24 cellular contexts compared by ENCODE assay signal in genomic region chr10:128781636-128782035, GRCh38.
DNase-seq lines count a peak whose midpoint lies in the region; ATAC-seq and TF ChIP-seq lines count a peak whose summit lies in the region.
"Had no signal": no experiment of that assay in that cellular context is flagged by ENCODE, and none has a peak within 500 bp of the region (broad histone marks: within the 10 kb centered on the region; RNA-seq: fewer than 3 reads in every experiment).

No MANE protein-coding gene starts in this region.

- H3K9me3 ChIP-seq in right atrium auricular region (no peaks in the 10 kb centered on the region), MG63 (no peaks in the 10 kb centered on the region)
- H3K9me3 ChIP-seq: Caco-2 had no signal

- no peaks in the 10 kb centered on the region for H3K36me3 Mint-ChIP-seq in natural killer cell treated with Interleukin-12 subunit alpha and Interleukin-12 subunit beta and Interleukin-15 and Interleukin-18, amount 100 ng/mL, for 72 hours
- H3K36me3 Mint-ChIP-seq in activated CD8-positive, alpha-beta T cell treated with anti-CD3 and anti-CD28 coated beads, Interleukin-2, amount 10 ng/mL, durations not matched to agents 7 days and 5 days (ENCODE audit: low read depth) = no peaks in the 10 kb centered on the region
- H3K36me3 Mint-ChIP-seq: CD8-positive, alpha-beta T cell had no signal

- no peak overlapping the region for H3K27ac ChIP-seq in right atrium auricular region
- H3K27ac ChIP-seq: C4-2B had no signal

- TF ChIP-seq CTCF in right atrium auricular region (IDR thresholded peaks at IDR 0.05) = no peak

- H3K36me3 ChIP-seq in right atrium auricular region = no peaks in the 10 kb centered on the region
- H3K36me3 ChIP-seq in MG63 = no peaks in the 10 kb centered on the region

- peaks cover 7 to 25% of the 10 kb centered on the region in 2 donors for H3K27me3 Mint-ChIP-seq in natural killer cell treated with Interleukin-12 subunit alpha and Interleukin-12 subunit beta and Interleukin-15 and Interleukin-18, amount 100 ng/mL, for 72 hours
- peaks cover 4% of the 10 kb centered on the region for H3K27me3 Mint-ChIP-seq in activated CD8-positive, alpha-beta T cell treated with anti-CD3 and anti-CD28 coated beads, Interleukin-2, amount 10 ng/mL, durations not matched to agents 7 days and 5 days (ENCODE audit: low read depth)

- H3K27ac Mint-ChIP-seq in natural killer cell treated with Interleukin-12 subunit alpha and Interleukin-12 subunit beta and Interleukin-15 and Interleukin-18, amount 100 ng/mL, for 72 hours = no peak overlapping the region
- H3K27ac Mint-ChIP-seq in activated CD8-positive, alpha-beta T cell treated with anti-CD3 and anti-CD28 coated beads, Interleukin-2, amount 10 ng/mL, durations not matched to agents 7 days and 5 days = no peak overlapping the region
- H3K27ac Mint-ChIP-seq: CD8-positive, alpha-beta T cell had no signal

- POLR2A ChIA-PET in activated CD8-positive, alpha-beta T cell treated with anti-CD3 and anti-CD28 coated beads, Interleukin-2, amount 10 ng/mL, durations not matched to agents 7 days and 5 days (lab: Charles Lee) = no interaction called here

- H3K4me3 ChIP-seq in right atrium auricular region = no peak overlapping the region
- no peak overlapping the region for H3K4me3 ChIP-seq in MG63

- DNase-seq in right atrium auricular region (ENCODE audit: low spot score) = peak; percentile 9
- DNase-seq in left cardiac atrium = no peak
- DNase-seq in NAMALWA (ENCODE audit: low spot score) = peak; percentile 3
- no peak for DNase-seq in natural killer cell treated with Interleukin-12 subunit alpha and Interleukin-12 subunit beta and Interleukin-15 and Interleukin-18, amount 100 ng/mL, for 72 hours (ENCODE audit: low spot score)
- no peak for DNase-seq in activated CD8-positive, alpha-beta T cell treated with anti-CD3 and anti-CD28 coated beads, Interleukin-2, amount 10 ng/mL, durations not matched to agents 7 days and 5 days
- DNase-seq in MG63 = no peak
- no peak for DNase-seq in stimulated activated CD4-positive, alpha-beta T cell treated with anti-CD3 and anti-CD28 coated beads, Interleukin-1b, Interleukin-23, amount 100 ng/mL, for 48 hours
- DNase-seq: Caco-2; CD8-positive, alpha-beta T cell; DMS79 treated with DMSO at 0.1 percent for 48 hours; H7; KBM-7; MM.1S; NCI-H1048; NCI-H1417; NCI-H1694 treated with DMSO at 0.1 percent for 48 hours; NCI-H2081; NCI-H446; NCI-H524 treated with DMSO at 0.1 percent for 48 hours; NCI-H774; SIG-M5; SK-N-SH; SW 1271 had no signal

- H3K4me1 ChIP-seq in right atrium auricular region = no peaks in the 10 kb centered on the region
- H3K4me1 ChIP-seq: Caco-2 had no signal

- intact Hi-C loops in left cardiac atrium (cut with DNase I) = no loop called here

- no peaks in the 10 kb centered on the region for H3K9me3 Mint-ChIP-seq in natural killer cell treated with Interleukin-12 subunit alpha and Interleukin-12 subunit beta and Interleukin-15 and Interleukin-18, amount 100 ng/mL, for 72 hours
- no peaks in the 10 kb centered on the region for H3K9me3 Mint-ChIP-seq in activated CD8-positive, alpha-beta T cell treated with anti-CD3 and anti-CD28 coated beads, Interleukin-2, amount 10 ng/mL, durations not matched to agents 7 days and 5 days (ENCODE audit: insufficient read depth)
- H3K9me3 Mint-ChIP-seq: CD8-positive, alpha-beta T cell had no signal

- no peaks in the 10 kb centered on the region for H3K4me1 Mint-ChIP-seq in natural killer cell treated with Interleukin-12 subunit alpha and Interleukin-12 subunit beta and Interleukin-15 and Interleukin-18, amount 100 ng/mL, for 72 hours (ENCODE audit: low read depth in 2 of 2)
- H3K4me1 Mint-ChIP-seq in activated CD8-positive, alpha-beta T cell treated with anti-CD3 and anti-CD28 coated beads, Interleukin-2, amount 10 ng/mL, durations not matched to agents 7 days and 5 days (ENCODE audit: low read depth) = no peaks in the 10 kb centered on the region

- H3K4me3 Mint-ChIP-seq in natural killer cell treated with Interleukin-12 subunit alpha and Interleukin-12 subunit beta and Interleukin-15 and Interleukin-18, amount 100 ng/mL, for 72 hours = no peak overlapping the region
- H3K4me3 Mint-ChIP-seq in activated CD8-positive, alpha-beta T cell treated with anti-CD3 and anti-CD28 coated beads, Interleukin-2, amount 10 ng/mL, durations not matched to agents 7 days and 5 days = no peak overlapping the region
- H3K4me3 Mint-ChIP-seq: CD8-positive, alpha-beta T cell had no signal

- CTCF ChIA-PET in activated CD8-positive, alpha-beta T cell treated with anti-CD3 and anti-CD28 coated beads, Interleukin-2, amount 10 ng/mL, durations not matched to agents 7 days and 5 days (lab: Charles Lee) = no interaction called here

- no peaks in the 10 kb centered on the region for H3K27me3 ChIP-seq in right atrium auricular region
- no peaks in the 10 kb centered on the region for H3K27me3 ChIP-seq in MG63

- no peak for ATAC-seq in left cardiac atrium
- peak; percentile 17 to 20 for ATAC-seq in natural killer cell treated with Interleukin-12 subunit alpha and Interleukin-12 subunit beta and Interleukin-15 and Interleukin-18, amount 100 ng/mL, for 72 hours
- ATAC-seq in activated CD8-positive, alpha-beta T cell treated with anti-CD3 and anti-CD28 coated beads, Interleukin-2, amount 10 ng/mL, durations not matched to agents 7 days and 5 days = no peak
- ATAC-seq: CD8-positive, alpha-beta T cell had no signal

Comparison
In these comparisons a context has a peak if more than half of its experiments do, and no peak if none do; other contexts are left out.
1. DNase-seq: peak in right atrium auricular region (single experiment) and NAMALWA (single experiment); none in left cardiac atrium (single experiment), natural killer cell treated with Interleukin-12 subunit alpha and Interleukin-12 subunit beta and Interleukin-15 and Interleukin-18, amount 100 ng/mL, for 72 hours (single experiment), activated CD8-positive, alpha-beta T cell treated with anti-CD3 and anti-CD28 coated beads, Interleukin-2, amount 10 ng/mL, durations not matched to agents 7 days and 5 days (single experiment), MG63 (single experiment) and stimulated activated CD4-positive, alpha-beta T cell treated with anti-CD3 and anti-CD28 coated beads, Interleukin-1b, Interleukin-23, amount 100 ng/mL, for 48 hours (single experiment).
2. ATAC-seq: peak in natural killer cell treated with Interleukin-12 subunit alpha and Interleukin-12 subunit beta and Interleukin-15 and Interleukin-18, amount 100 ng/mL, for 72 hours (2 of 2); none in left cardiac atrium (0 of 2) and activated CD8-positive, alpha-beta T cell treated with anti-CD3 and anti-CD28 coated beads, Interleukin-2, amount 10 ng/mL, durations not matched to agents 7 days and 5 days (single experiment).